In the genomic region with DNA sequence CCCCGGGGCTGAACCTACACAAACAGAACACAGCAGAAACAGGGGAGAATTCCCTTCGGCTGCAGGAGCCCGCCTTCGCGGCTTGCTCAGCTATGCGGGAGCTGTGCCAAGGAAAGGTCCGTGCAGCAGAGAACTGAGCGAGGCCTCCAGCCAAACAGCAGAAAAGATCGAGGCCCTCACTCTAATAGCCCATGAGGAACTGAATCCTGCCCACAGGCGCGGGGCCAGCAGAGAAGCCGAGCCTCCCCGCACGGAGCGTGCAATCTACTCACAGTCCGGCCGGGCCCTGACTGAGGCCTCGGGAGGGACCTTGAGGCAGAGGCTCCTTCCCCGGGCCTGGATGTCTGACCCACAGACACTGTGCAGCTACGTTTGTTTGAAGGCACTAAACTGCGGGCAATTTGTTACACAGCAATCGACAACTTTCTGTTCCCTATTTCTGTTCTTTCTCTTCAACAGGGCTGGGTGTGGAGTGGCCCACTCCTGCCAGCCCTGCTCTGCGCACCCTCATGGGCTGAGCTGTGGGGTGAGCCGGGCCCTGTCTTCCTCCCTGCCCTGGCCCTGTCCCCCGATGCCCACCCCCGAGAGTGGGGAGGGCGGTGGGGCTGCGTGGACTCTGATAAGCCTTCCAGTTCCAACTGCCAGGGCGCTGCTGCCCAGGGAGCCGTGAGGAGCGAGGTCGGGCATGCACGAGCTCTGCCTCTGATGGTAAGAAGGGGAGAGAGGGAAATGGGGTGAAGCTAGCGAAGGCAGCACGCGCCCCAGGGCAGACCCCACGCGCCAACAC, we compare ENCODE assay signal across 18 cellular contexts. TPM values are rescaled to one million over a fixed set of nuclear protein-coding genes. Genes with fewer than 3 reads are reported as not detected.
DNase-seq lines count a peak whose midpoint lies in the region; ATAC-seq and TF ChIP-seq lines count a peak whose summit lies in the region.
"Had no signal": no experiment of that assay in that cellular context is flagged by ENCODE, and none has a peak within 500 bp of the region (broad histone marks: within the 10 kb centered on the region; RNA-seq: fewer than 3 reads in every experiment).

No MANE protein-coding gene starts in this region.

- H2AK9ac ChIP-seq in IMR-90 (replicated peaks; ENCODE audit: low read depth, low read length, poor library complexity), result no peak overlapping the region

- H2BK5ac ChIP-seq in IMR-90 (ENCODE audit: low read depth, low read length, poor library complexity, severe bottlenecking), result no peak overlapping the region

- no peaks in the 10 kb centered on the region for H3K9me3 Mint-ChIP-seq in stimulated activated memory B cell treated with anti-CD40 and anti-IgM and Interleukin-4, amounts not matched to agents 10 μg/mL and 1 μg/mL and 100 μg/mL, for 72 hours
- H3K9me3 Mint-ChIP-seq in nephron progenitor cell, result peaks cover 4% of the 10 kb centered on the region
- H3K9me3 Mint-ChIP-seq: activated B cell treated with CpG ODN at 0.5 μM for 24 hours, naive B cell had no signal

- TF ChIP-seq POLR2A in IMR-90 (IDR thresholded peaks at IDR 0.05; ENCODE audit: low read depth, low read length), result no peak

- intact Hi-C loops in IMR-90 (cut with micrococcal nuclease), result no loop called here
- intact Hi-C loops in left ventricle myocardium inferior (cut with micrococcal nuclease), result no loop called here

- peak overlapping the region; percentile 65 for H2AFZ ChIP-seq in IMR-90 (replicated peaks; ENCODE audit: low read length, poor library complexity)

- H3K9me3 ChIP-seq in IMR-90 (ENCODE audit: control insufficient read depth, insufficient read depth, low read length), result no peaks in the 10 kb centered on the region
- H3K9me3 ChIP-seq in left ventricle myocardium inferior (replicated peaks), result no peaks in the 10 kb centered on the region
- H3K9me3 ChIP-seq: esophagus muscularis mucosa, tibial artery had no signal

- no peak overlapping the region for H2BK120ac ChIP-seq in IMR-90 (ENCODE audit: low read depth, low read length)

- no peak overlapping the region for H3K56ac ChIP-seq in IMR-90 (ENCODE audit: extremely low read depth, insufficient read depth, low read length)

- H3K9me1 ChIP-seq in IMR-90 (ENCODE audit: insufficient read depth, low read length), result no peaks in the 10 kb centered on the region

- WGBS in IMR-90 (ENCODE audit: extremely low coverage in 2 of 2, insufficient read length in 1 of 2), 2 experiments, result 53% methylated on average over 15 of the region's 38 CpGs; no CpG with 5 or more reads in 1 of the 2 experiments

- no peak overlapping the region for H3K18ac ChIP-seq in IMR-90 (ENCODE audit: low read depth, low read length)

- no peak for TF ChIP-seq RAD21 in IMR-90 (IDR thresholded peaks at IDR 0.05; ENCODE audit: low read length)

- no peak overlapping the region for H3K27ac Mint-ChIP-seq in stimulated activated memory B cell treated with anti-CD40 and anti-IgM and Interleukin-4, amounts not matched to agents 10 μg/mL and 1 μg/mL and 100 μg/mL, for 72 hours
- H3K27ac Mint-ChIP-seq in nephron progenitor cell, result no peak overlapping the region
- H3K27ac Mint-ChIP-seq: activated B cell treated with CpG ODN at 0.5 μM for 24 hours had no signal

- H3K4me3 Mint-ChIP-seq in stimulated activated memory B cell treated with anti-CD40 and anti-IgM and Interleukin-4, amounts not matched to agents 10 μg/mL and 1 μg/mL and 100 μg/mL, for 72 hours, result no peak overlapping the region
- H3K4me3 Mint-ChIP-seq in nephron progenitor cell, result no peak overlapping the region
- H3K4me3 Mint-ChIP-seq: activated B cell treated with CpG ODN at 0.5 μM for 24 hours had no signal

- TF ChIP-seq CTCF in IMR-90 (conservative IDR thresholded peaks at IDR 0.05; ENCODE audit: low read depth, low read length) (no peak), astrocyte of the spinal cord (IDR thresholded peaks at IDR 0.05; ENCODE audit: low read depth, low read length) (no peak), left ventricle myocardium inferior (IDR thresholded peaks at IDR 0.05; ENCODE audit: borderline replicate concordance) (no peak), nephron progenitor cell (IDR thresholded peaks at IDR 0.05) (no peak)

- ATAC-seq in IMR-90 (ENCODE audit: low read depth), result peak; percentile 80
- peak; percentile 16 for ATAC-seq in stimulated activated memory B cell treated with anti-CD40 and anti-IgM and Interleukin-4, amounts not matched to agents 10 μg/mL and 1 μg/mL and 100 μg/mL, for 72 hours

- H3K27ac ChIP-seq in IMR-90 (ENCODE audit: insufficient read depth, low read length), result no peak overlapping the region
- peak overlapping the region; percentile 23 for H3K27ac ChIP-seq in left ventricle myocardium inferior (replicated peaks)
- H3K27ac ChIP-seq: tibial artery had no signal

- H4K8ac ChIP-seq in IMR-90 (ENCODE audit: low read depth in 2 of 2, low read length in 2 of 2), result no peak overlapping the region

- peaks cover 34% of the 10 kb centered on the region for H3K36me3 Mint-ChIP-seq in stimulated activated memory B cell treated with anti-CD40 and anti-IgM and Interleukin-4, amounts not matched to agents 10 μg/mL and 1 μg/mL and 100 μg/mL, for 72 hours
- H3K36me3 Mint-ChIP-seq in nephron progenitor cell (ENCODE audit: low read depth), result peaks cover 5% of the 10 kb centered on the region

- no peak overlapping the region for H3K23ac ChIP-seq in IMR-90 (ENCODE audit: low read depth, low read length)

- POLR2A ChIA-PET in IMR-90 (lab: Charles Lee; ENCODE audit: unreplicated experiment), result no interaction called here

- H4K20me1 ChIP-seq in IMR-90 (ENCODE audit: insufficient read depth, low read length), result no peaks in the 10 kb centered on the region

- BruUV-seq in IMR-90 (replicated peaks; lab: Mats Ljungman, UMichigan), result no TSS peak

- dilution Hi-C loops in IMR-90 (cut with HindIII; ENCODE audit: low sequenced_read_pairs, unreplicated experiment), result no loop called here

- H3K79me1 ChIP-seq in IMR-90 (ENCODE audit: low read depth in 1 of 2, low read length in 2 of 2), result no peaks in the 10 kb centered on the region

- DNase-seq in IMR-90 (peak; percentile 40), astrocyte of the spinal cord (ENCODE audit: low read depth, low spot score) (peak; percentile 28), left ventricle myocardium inferior (no peak), DMS114 treated with DMSO at 0.1 percent for 48 hours (lab: John Stamatoyannopoulos, UW; ENCODE audit: unreplicated experiment) (no peak), nephron progenitor cell (no peak), retina (no peak)
- DNase-seq in activated effector memory CD4-positive, alpha-beta T cell treated with Interleukin-2 at 50 U/mL for 16 hours, result no peak
- DNase-seq: activated B cell treated with CpG ODN at 0.5 μM for 24 hours; activated effector memory CD4-positive, alpha-beta T cell treated with anti-CD3 and anti-CD28 coated beads, Interleukin-2, amount 50 U/mL, for 16 hours; C1 segment of cervical spinal cord; DMS53; naive B cell; NCI-H2029 treated with DMSO at 0.1 percent for 48 hours; NCI-H526; stimulated activated CD4-positive, alpha-beta T cell treated with anti-CD3 and anti-CD28 coated beads, Interleukin-2, amount 100 ng/mL, for 48 hours; tibial artery had no signal

- H3K27me3 ChIP-seq in IMR-90 (ENCODE audit: control insufficient read depth, insufficient read depth, low read length), result peaks cover 25% of the 10 kb centered on the region
- no peaks in the 10 kb centered on the region for H3K27me3 ChIP-seq in left ventricle myocardium inferior (ENCODE audit: low read depth)
- H3K27me3 ChIP-seq: esophagus muscularis mucosa, tibial artery had no signal

- H2BK15ac ChIP-seq in IMR-90 (ENCODE audit: low read depth, low read length), result no peak overlapping the region

- H3K9ac ChIP-seq in IMR-90 (ENCODE audit: low read depth, low read length), result no peak overlapping the region

- H2BK20ac ChIP-seq in IMR-90 (ENCODE audit: low read depth, low read length), result no peak overlapping the region

- in situ Hi-C loops in IMR-90 (cut with MboI; ENCODE audit: low sequenced_read_pairs), result no loop called here
- in situ Hi-C loops in astrocyte of the spinal cord (cut with HindIII; ENCODE audit: low sequenced_read_pairs), result no loop called here

- no peak overlapping the region for H3K14ac ChIP-seq in IMR-90 (replicated peaks; ENCODE audit: low read depth, low read length)

- H2AK5ac ChIP-seq in IMR-90 (ENCODE audit: low read depth, low read length), result no peak overlapping the region

- H3K4me3 ChIP-seq in IMR-90 (ENCODE audit: insufficient read depth, low read depth, low read length), result no peak overlapping the region
- no peak overlapping the region for H3K4me3 ChIP-seq in astrocyte of the spinal cord (ENCODE audit: low read depth, low read length)
- no peak overlapping the region for H3K4me3 ChIP-seq in left ventricle myocardium inferior
- H3K4me3 ChIP-seq: esophagus muscularis mucosa, tibial artery had no signal

- no peaks in the 10 kb centered on the region for H3K36me3 ChIP-seq in IMR-90 (ENCODE audit: control insufficient read depth, insufficient read depth, low read length)
- no peaks in the 10 kb centered on the region for H3K36me3 ChIP-seq in left ventricle myocardium inferior
- H3K36me3 ChIP-seq: tibial artery had no signal

- H3K4ac ChIP-seq in IMR-90 (ENCODE audit: low read depth, low read length), result no peak overlapping the region

- H3K4me1 Mint-ChIP-seq in stimulated activated memory B cell treated with anti-CD40 and anti-IgM and Interleukin-4, amounts not matched to agents 10 μg/mL and 1 μg/mL and 100 μg/mL, for 72 hours, result peaks cover 10% of the 10 kb centered on the region
- H3K4me1 Mint-ChIP-seq in nephron progenitor cell, result peaks cover 26% of the 10 kb centered on the region

- H3K27me3 Mint-ChIP-seq in stimulated activated memory B cell treated with anti-CD40 and anti-IgM and Interleukin-4, amounts not matched to agents 10 μg/mL and 1 μg/mL and 100 μg/mL, for 72 hours, result peaks cover 9% of the 10 kb centered on the region
- H3K27me3 Mint-ChIP-seq in nephron progenitor cell (ENCODE audit: low read depth, poor library complexity), result peaks cover 29% of the 10 kb centered on the region

- no peak overlapping the region for H4K5ac ChIP-seq in IMR-90 (ENCODE audit: low read depth, low read length)

- no peak overlapping the region for H4K91ac ChIP-seq in IMR-90 (ENCODE audit: insufficient read depth, low read depth, low read length)

- CTCF ChIA-PET in IMR-90 (lab: Yijun Ruan, JAX), result no interaction called here

- 0 out of 2 replicates have a peak overlapping the region, but pooled peaks have one; percentile 17 for H3K4me2 ChIP-seq in IMR-90 (ENCODE audit: low read depth, low read length)

- H3K4me1 ChIP-seq in IMR-90 (ENCODE audit: control insufficient read depth, insufficient read depth, low read length) (0 out of 2 replicates have a peak, but pooled peaks cover 2% of the 10 kb centered on the region), left ventricle myocardium inferior (peaks cover 25% of the 10 kb centered on the region)

RNA-seq across cellular contexts. Expression of gene HES6, which starts 13.7 kb away (rescaled TPM):
- total RNA-seq in IMR-90 (2012; rRNA removed), result 1.3 and 1.4 TPM in 2 replicates
- polyA plus RNA-seq in IMR-90 (2012; rRNA removed), result 3.3 TPM in 2 replicates
- 3.6 and 6.2 TPM in 2 replicates for polyA plus RNA-seq in IMR-90 (2012; cell fraction: cytosol; rRNA removed)
- 9.5 and 25.2 TPM in 2 replicates for polyA plus RNA-seq in IMR-90 (2012; cell fraction: nucleus; rRNA removed; ENCODE audit: low replicate concordance)
- total RNA-seq in left ventricle myocardium inferior, result 2.7 TPM

RNA-seq across cellular contexts. Expression of gene ILKAP, which starts 22.6 kb away (rescaled TPM):
- total RNA-seq in IMR-90 (2012; rRNA removed), result 13.3 and 15.3 TPM in 2 replicates
- polyA plus RNA-seq in IMR-90 (2012; rRNA removed), result 44.2 and 44.4 TPM in 2 replicates
- 23.3 and 46.0 TPM in 2 replicates for polyA plus RNA-seq in IMR-90 (2012; cell fraction: cytosol; rRNA removed)
- polyA plus RNA-seq in IMR-90 (2012; cell fraction: nucleus; rRNA removed; ENCODE audit: low replicate concordance), result 79.8 and 140 TPM in 2 replicates
- 26.5 TPM for total RNA-seq in left ventricle myocardium inferior

Comparison
In these comparisons a context has a peak if more than half of its experiments do, and no peak if none do; other contexts are left out.
1. DNase-seq: peak in IMR-90 (single experiment) and astrocyte of the spinal cord (single experiment); none in left ventricle myocardium inferior (single experiment), activated effector memory CD4-positive, alpha-beta T cell treated with Interleukin-2 at 50 U/mL for 16 hours (single experiment), DMS114 treated with DMSO at 0.1 percent for 48 hours (single experiment), nephron progenitor cell (single experiment) and retina (single experiment).